ENCODE assay signal across 8 cellular contexts in the genomic region with DNA sequence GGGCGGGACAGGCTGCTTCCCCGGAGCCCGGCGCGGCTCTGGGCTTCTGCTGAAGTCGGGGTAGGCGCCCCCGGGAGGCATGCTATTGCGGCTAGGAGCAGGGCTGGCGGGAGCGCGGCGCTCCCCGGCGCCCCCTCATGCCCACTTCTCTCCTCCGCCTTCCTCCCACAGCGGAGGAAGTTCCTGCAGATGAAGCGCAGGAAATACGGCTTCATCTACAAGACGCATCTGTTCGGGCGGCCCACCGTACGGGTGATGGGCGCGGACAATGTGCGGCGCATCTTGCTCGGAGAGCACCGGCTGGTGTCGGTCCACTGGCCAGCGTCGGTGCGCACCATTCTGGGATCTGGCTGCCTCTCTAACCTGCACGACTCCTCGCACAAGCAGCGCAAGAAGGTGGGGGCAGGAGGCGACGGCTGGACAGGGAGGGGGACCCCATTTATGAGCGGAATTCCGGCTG. TPM values are rescaled to one million over a fixed set of nuclear protein-coding genes. Genes with fewer than 3 reads are reported as not detected.
A peak's percentile ranks its signal among the peaks of the same experiment; 100 is the strongest.
DNase-seq lines count a peak whose midpoint lies in the region; ATAC-seq and TF ChIP-seq lines count a peak whose summit lies in the region.

No MANE protein-coding gene starts in this region.

- H3K27ac ChIP-seq in ACC112 (ENCODE audit: low read depth, low read length) (no peak overlapping the region), VCaP (no peak overlapping the region), aorta (ENCODE audit: low read depth in 1 of 2, low read length in 2 of 2) (no peak overlapping the region)

- in situ Hi-C loops in HAP-1 (cut with MboI; ENCODE audit: low sequenced_read_pairs) = loop anchor here (10.0 to 25.0 kb wide), 2 partner anchors 69 to 187 kb away; no protein-coding TSS in a partner anchor

- H3K4me3 ChIP-seq in ACC112 (ENCODE audit: low read depth, low read length) (peak overlapping the region; percentile 54; the same call in 1 of the 2 replicates), HAP-1 (peak overlapping the region; percentile 45), aorta (ENCODE audit: low read length in 2 of 2) (peak overlapping the region; percentile 52 to 55)

- H3K79me2 ChIP-seq in ACC112 (ENCODE audit: control insufficient read depth, insufficient read depth, low read length, unreplicated experiment) = no peaks in the 10 kb centered on the region

- peaks cover 8% of the 10 kb centered on the region for H3K4me1 ChIP-seq in ACC112 (ENCODE audit: control insufficient read depth, insufficient read depth, low read length, unreplicated experiment)
- H3K4me1 ChIP-seq in HAP-1 = peaks cover 6% of the 10 kb centered on the region
- no peaks in the 10 kb centered on the region for H3K4me1 ChIP-seq in aorta (ENCODE audit: control insufficient read depth in 1 of 2, insufficient read depth in 2 of 2, low read length in 2 of 2)

- intact Hi-C loops in aorta (cut with DNase I) = no loop called here

- 1% methylated on average over 37 to 41 of the region's 41 CpGs for WGBS in aorta, 2 donors

- no peak overlapping the region for H2AFZ ChIP-seq in ACC112 (ENCODE audit: low read length, unreplicated experiment)

- DNase-seq in HAP-1 (ENCODE audit: low spot score in 2 of 2) = peak; percentile 59 to 77
- peak; percentile 30 for DNase-seq in kidney glomerular epithelial cell (lab: John Stamatoyannopoulos, UW)
- DNase-seq in aorta = no peak
- DNase-seq in hippocampal formation (lab: John Stamatoyannopoulos, UW) = no peak

- 0 out of 2 replicates have a peak, but pooled peaks have one; percentile 23 for TF ChIP-seq CTCF in VCaP (conservative IDR thresholded peaks at IDR 0.05)

- H3K9me3 ChIP-seq in HAP-1 (no peaks in the 10 kb centered on the region), aorta (ENCODE audit: control insufficient read depth, low read length) (no peaks in the 10 kb centered on the region)

- ATAC-seq in aorta (ENCODE audit: low FRiP score) (peak; percentile 4), GM21825 (IDR thresholded peaks at IDR 0.05; ENCODE audit: unreplicated experiment) (no peak), HG03457 (IDR thresholded peaks at IDR 0.05; ENCODE audit: unreplicated experiment) (no peak)

- H3K27me3 ChIP-seq in ACC112 (ENCODE audit: insufficient read depth, low read length) (peaks cover 86% of the 10 kb centered on the region), HAP-1 (ENCODE audit: low read depth) (no peaks in the 10 kb centered on the region), aorta (ENCODE audit: control insufficient read depth in 1 of 2, insufficient read depth in 2 of 2, low read length in 1 of 2) (no peaks in the 10 kb centered on the region)

- H3K36me3 ChIP-seq in ACC112 (ENCODE audit: insufficient read depth, low read length) (no peaks in the 10 kb centered on the region), HAP-1 (replicated peaks) (no peaks in the 10 kb centered on the region), aorta (ENCODE audit: control insufficient read depth in 1 of 2, insufficient read depth in 2 of 2, low read length in 1 of 2) (no peaks in the 10 kb centered on the region)

RNA-seq across cellular contexts. Expression of a gene that starts 0.5 kb away (rescaled TPM):
- not detected for total RNA-seq in aorta
- polyA plus RNA-seq in aorta = not detected

RNA-seq across cellular contexts. Expression of a gene that starts 13.6 kb away (rescaled TPM):
- under 1 TPM; 0.21 to 0.23 TPM for total RNA-seq in aorta
- polyA plus RNA-seq in aorta = not detected

Comparison
In these comparisons a context has a peak if more than half of its experiments do, and no peak if none do; other contexts are left out.
1. DNase-seq: peak in HAP-1 (2 of 2) and kidney glomerular epithelial cell (single experiment); none in aorta (0 of 2) and hippocampal formation (0 of 2).
2. Peak in every context shown above with its lines, with median percentiles within 50 percentile points of each other: H3K4me3 ChIP-seq.